ENCODE assay signal across 13 cellular contexts in the genomic region with DNA sequence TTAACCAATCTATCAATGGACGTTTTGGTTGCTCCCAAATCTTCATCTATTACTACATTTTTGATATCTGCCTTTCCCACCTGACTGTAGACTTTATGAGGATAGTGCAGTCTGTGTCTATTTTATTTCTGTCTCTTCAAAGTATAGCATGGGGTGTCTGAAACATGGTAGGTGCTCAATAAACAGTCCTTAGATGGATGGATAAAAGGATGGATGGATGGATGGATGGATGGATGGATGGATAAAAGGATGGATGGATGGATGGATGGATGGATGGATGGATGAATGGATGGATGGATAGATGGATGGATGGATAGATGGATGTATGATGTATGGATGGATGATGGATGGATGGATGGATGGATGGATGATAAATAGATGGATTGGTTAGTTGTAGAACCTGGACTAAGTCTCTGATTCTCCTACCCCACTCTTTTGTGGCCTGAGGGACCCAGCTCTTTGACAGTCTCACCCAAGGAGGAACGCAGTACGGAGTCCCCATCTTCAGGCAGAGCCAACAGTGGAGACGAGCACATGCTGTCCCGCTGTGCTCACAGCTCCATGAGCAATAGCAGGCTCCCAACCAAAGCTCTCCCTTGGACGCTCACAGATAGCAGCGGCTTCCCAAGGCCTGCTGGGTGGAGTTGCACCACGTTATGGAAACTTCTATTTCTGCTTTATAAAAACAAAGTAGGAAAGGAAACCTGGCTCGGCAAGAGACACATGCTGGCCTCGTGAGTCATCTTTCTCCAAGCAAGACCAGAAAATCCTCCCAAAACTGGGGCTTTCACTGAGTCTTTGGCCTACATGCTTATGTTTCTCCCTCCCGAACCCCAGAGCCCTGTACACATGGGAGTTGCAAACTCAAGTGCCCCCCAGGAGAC.
A peak's percentile ranks its signal among the peaks of the same experiment; 100 is the strongest.
DNase-seq lines count a peak whose midpoint lies in the region; ATAC-seq and TF ChIP-seq lines count a peak whose summit lies in the region.
"Had no signal": no experiment of that assay in that cellular context is flagged by ENCODE, and none has a peak within 500 bp of the region (broad histone marks: within the 10 kb centered on the region; RNA-seq: fewer than 3 reads in every experiment).

No MANE protein-coding gene starts in this region.

- H3K36me3 ChIP-seq in transverse colon = no peaks in the 10 kb centered on the region

- 64% methylated on average over 11 of the region's 11 CpGs; no CpG with 5 or more reads in 1 of the 2 donors for WGBS in transverse colon (ENCODE audit: low coverage in 1 of 2), 2 donors

- no peaks in the 10 kb centered on the region for H3K9me3 ChIP-seq in transverse colon

- TF ChIP-seq CTCF in mesothelial cell of epicardium (IDR thresholded peaks at IDR 0.05; ENCODE audit: unreplicated experiment) = no peak
- no peak for TF ChIP-seq CTCF in transverse colon (IDR thresholded peaks at IDR 0.05)

- in situ Hi-C loops in transverse colon (cut with MboI; ENCODE audit: low pct_ligation_motif_present in 1 of 4, low pct_unique_long_range_greater_than_20kb in 1 of 4, low sequenced_read_pairs in 3 of 4) = loop anchor here in 1 of 4 donors (25.0 kb wide), 1 partner anchor 107 kb away; no protein-coding TSS in a partner anchor

- H3K27me3 ChIP-seq in transverse colon = peaks cover 8% of the 10 kb centered on the region

- H3K36me3 Mint-ChIP-seq in mesothelial cell of epicardium = no peaks in the 10 kb centered on the region
- no peaks in the 10 kb centered on the region for H3K36me3 Mint-ChIP-seq in activated CD4-positive, alpha-beta T cell treated with anti-CD3 and anti-CD28 coated beads, Interleukin-2, amount 10 ng/mL, durations not matched to agents 24 days and 14 days (ENCODE audit: low read depth)
- H3K36me3 Mint-ChIP-seq: T-cell had no signal

- TF ChIP-seq EP300 in transverse colon (IDR thresholded peaks at IDR 0.05; ENCODE audit: low read depth) = no peak

- no peak overlapping the region for H3K4me3 Mint-ChIP-seq in mesothelial cell of epicardium
- no peak overlapping the region for H3K4me3 Mint-ChIP-seq in activated CD4-positive, alpha-beta T cell treated with anti-CD3 and anti-CD28 coated beads, Interleukin-2, amount 10 ng/mL, durations not matched to agents 24 days and 14 days
- H3K4me3 Mint-ChIP-seq: activated T-cell treated with anti-CD3 and anti-CD28 coated beads, Interleukin-2, amount 50 U/mL, for 4 hours; effector memory CD8-positive, alpha-beta T cell; T-cell had no signal

- peak; percentile 85 for DNase-seq in M059J (ENCODE audit: low read depth)
- DNase-seq in dedifferentiated amniotic fluid mesenchymal stem cell (ENCODE audit: extremely low spot score) = peak; percentile 89
- no peak for DNase-seq in mesothelial cell of epicardium (ENCODE audit: low spot score in 2 of 2, unreplicated experiment in 2 of 2)
- peak; percentile 46 for DNase-seq in transverse colon
- no peak for DNase-seq in GOT3 (lab: John Stamatoyannopoulos, UW)
- no peak for DNase-seq in germinal center (ENCODE audit: low spot score)
- no peak for DNase-seq in activated CD4-positive, alpha-beta T cell treated with anti-CD3 and anti-CD28 coated beads, Interleukin-2, amount 10 ng/mL, durations not matched to agents 24 days and 14 days
- DNase-seq: activated T-cell treated with anti-CD3 and anti-CD28 coated beads, Interleukin-2, amount 50 U/mL, for 4 hours; effector memory CD8-positive, alpha-beta T cell; NCI-H2171; stimulated activated CD4-positive, alpha-beta T cell treated with anti-CD3 and anti-CD28 coated beads, Interleukin-4, amount 100 ng/mL, for 4 hours; T-cell had no signal

- H3K4me3 ChIP-seq in transverse colon = no peak overlapping the region

- no peak for TF ChIP-seq POLR2A in transverse colon (IDR thresholded peaks at IDR 0.05)

- intact Hi-C loops in transverse colon (cut with DNase I; ENCODE audit: low total_unique reads) = loop anchor here (5.0 kb wide), 1 partner anchor 112 kb away; no protein-coding TSS in a partner anchor
- intact Hi-C loops in activated CD4-positive, alpha-beta T cell treated with anti-CD3 and anti-CD28 coated beads, Interleukin-2, amount 10 ng/mL, durations not matched to agents 24 days and 14 days (cut with micrococcal nuclease) = no loop called here

- no peak for ATAC-seq in HG03025 (IDR thresholded peaks at IDR 0.05; ENCODE audit: low FRiP score, unreplicated experiment)
- ATAC-seq: activated T-cell treated with anti-CD3 and anti-CD28 coated beads, Interleukin-2, amount 50 U/mL, for 4 hours; effector memory CD8-positive, alpha-beta T cell; T-cell had no signal

- no peaks in the 10 kb centered on the region for H3K27me3 Mint-ChIP-seq in mesothelial cell of epicardium (ENCODE audit: low read depth)
- H3K27me3 Mint-ChIP-seq in activated CD4-positive, alpha-beta T cell treated with anti-CD3 and anti-CD28 coated beads, Interleukin-2, amount 10 ng/mL, durations not matched to agents 24 days and 14 days = peaks cover 11% of the 10 kb centered on the region

- peak overlapping the region; percentile 26 for H3K27ac Mint-ChIP-seq in mesothelial cell of epicardium
- H3K27ac Mint-ChIP-seq in activated CD4-positive, alpha-beta T cell treated with anti-CD3 and anti-CD28 coated beads, Interleukin-2, amount 10 ng/mL, durations not matched to agents 24 days and 14 days = no peak overlapping the region
- H3K27ac Mint-ChIP-seq: effector memory CD8-positive, alpha-beta T cell; T-cell had no signal

- H3K4me1 ChIP-seq in transverse colon = peaks cover 6 to 26% (median 14%) of the 10 kb centered on the region in 4 donors

- peaks cover 56% of the 10 kb centered on the region for H3K4me1 Mint-ChIP-seq in mesothelial cell of epicardium
- no peaks in the 10 kb centered on the region for H3K4me1 Mint-ChIP-seq in activated CD4-positive, alpha-beta T cell treated with anti-CD3 and anti-CD28 coated beads, Interleukin-2, amount 10 ng/mL, durations not matched to agents 24 days and 14 days
- H3K4me1 Mint-ChIP-seq: T-cell had no signal

- peak overlapping the region; percentile 49 to 83 (median 67) for H3K27ac ChIP-seq in transverse colon

- no peaks in the 10 kb centered on the region for H3K9me3 Mint-ChIP-seq in mesothelial cell of epicardium
- H3K9me3 Mint-ChIP-seq in activated CD4-positive, alpha-beta T cell treated with anti-CD3 and anti-CD28 coated beads, Interleukin-2, amount 10 ng/mL, durations not matched to agents 24 days and 14 days = peaks cover 10% of the 10 kb centered on the region

Comparison
In these comparisons a context has a peak if more than half of its experiments do, and no peak if none do; other contexts are left out.
1. DNase-seq: peak in M059J (single experiment), dedifferentiated amniotic fluid mesenchymal stem cell (single experiment) and transverse colon (single experiment); none in mesothelial cell of epicardium (0 of 2), GOT3 (single experiment), germinal center (single experiment) and activated CD4-positive, alpha-beta T cell treated with anti-CD3 and anti-CD28 coated beads, Interleukin-2, amount 10 ng/mL, durations not matched to agents 24 days and 14 days (single experiment).